ENCODE assay signal across 17 cellular contexts in the genomic region with DNA sequence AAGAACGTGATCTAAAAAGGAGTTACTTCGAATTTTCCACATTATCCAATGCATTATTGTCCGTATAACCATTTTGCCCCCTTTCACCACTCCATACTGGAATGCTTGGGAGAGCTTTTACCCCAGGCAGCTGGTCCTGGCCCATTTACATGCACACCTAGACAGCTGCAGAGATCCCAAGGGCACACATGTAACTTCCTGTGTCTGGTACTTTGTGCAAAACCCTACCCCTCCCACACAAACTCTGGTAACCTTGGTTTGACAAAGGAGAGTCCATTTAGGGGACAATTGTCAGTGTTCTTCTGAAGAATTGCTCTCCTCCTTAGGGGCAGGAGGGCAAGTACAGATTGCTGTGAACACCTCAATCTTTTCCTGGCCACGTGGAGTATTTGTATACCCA. TPM values are rescaled to one million over a fixed set of nuclear protein-coding genes. Genes with fewer than 3 reads are reported as not detected.
DNase-seq lines count a peak whose midpoint lies in the region; ATAC-seq and TF ChIP-seq lines count a peak whose summit lies in the region.
"Had no signal": no experiment of that assay in that cellular context is flagged by ENCODE, and none has a peak within 500 bp of the region (broad histone marks: within the 10 kb centered on the region; RNA-seq: fewer than 3 reads in every experiment).

No MANE protein-coding gene starts in this region.

- no peaks in the 10 kb centered on the region for H3K27me3 ChIP-seq in GM23338 (ENCODE audit: insufficient read depth)

- H3K4me1 ChIP-seq in GM23338 (ENCODE audit: insufficient read depth) (peaks cover 5% of the 10 kb centered on the region), OCI-LY7 (ENCODE audit: insufficient read depth, low read length, poor library complexity, severe bottlenecking) (peaks cover 63% of the 10 kb centered on the region), mucosa of descending colon (ENCODE audit: low read depth) (peaks cover 7% of the 10 kb centered on the region)

- no peak overlapping the region for H3K4me3 Mint-ChIP-seq in activated CD4-positive, alpha-beta T cell treated with anti-CD3 and anti-CD28 coated beads for 36 hours
- H3K4me3 Mint-ChIP-seq in GM23338, result no peak overlapping the region
- H3K4me3 Mint-ChIP-seq: CD8-positive, alpha-beta T cell had no signal

- CTCF ChIA-PET in activated CD4-positive, alpha-beta T cell treated with anti-CD3 and anti-CD28 coated beads for 36 hours (lab: Charles Lee), result interaction anchor here (0.6 to 1.7 kb wide), 5 partner anchors 12 to 57 kb away, joined by 3 to 4 read pairs (median 3); no protein-coding TSS in a partner anchor
- CTCF ChIA-PET in OCI-LY7 (lab: Charles Lee; ENCODE audit: unreplicated experiment), result interaction anchor here (1.2 to 3.2 kb wide), 2 partner anchors 11 to 24 kb away, joined by 4 to 10 read pairs; no protein-coding TSS in a partner anchor

- H3K27ac ChIP-seq in GM23338 (ENCODE audit: low read depth) (no peak overlapping the region), OCI-LY7 (ENCODE audit: low read depth, low read length, poor library complexity, severe bottlenecking) (peak overlapping the region; percentile 55), coronary artery (no peak overlapping the region)
- H3K27ac ChIP-seq: PC-9, RWPE1 had no signal

- H3K9me3 ChIP-seq in OCI-LY7 (ENCODE audit: low read length) (0 out of 2 replicates have a peak, but pooled peaks cover 2% of the 10 kb centered on the region), mucosa of descending colon (no peaks in the 10 kb centered on the region)

- no TSS peak for BruUV-seq in OCI-LY7 (replicated peaks; lab: Mats Ljungman, UMichigan)

- H4K20me1 ChIP-seq in GM23338 (replicated peaks; ENCODE audit: insufficient read depth) (no peaks in the 10 kb centered on the region), OCI-LY7 (ENCODE audit: insufficient read depth, low read length) (no peaks in the 10 kb centered on the region)

- H3K4me2 ChIP-seq in GM23338 (no peak overlapping the region), OCI-LY7 (ENCODE audit: low read length) (peak overlapping the region; percentile 51)
- H3K4me2 ChIP-seq: PC-9 had no signal

- no peaks in the 10 kb centered on the region for H3K9me3 Mint-ChIP-seq in activated CD4-positive, alpha-beta T cell treated with anti-CD3 and anti-CD28 coated beads for 36 hours (ENCODE audit: low read depth)
- peaks cover 8% of the 10 kb centered on the region; the same call in 2 of the 3 replicates for H3K9me3 Mint-ChIP-seq in GM23338
- H3K9me3 Mint-ChIP-seq: CD8-positive, alpha-beta T cell had no signal

- intact Hi-C loops in activated CD4-positive, alpha-beta T cell treated with anti-CD3 and anti-CD28 coated beads for 36 hours (cut with DNase I, micrococcal nuclease), result no loop called here
- intact Hi-C loops in OCI-LY7 (cut with micrococcal nuclease; ENCODE audit: unreplicated experiment) (no loop called here), mucosa of descending colon (cut with DNase I, micrococcal nuclease) (no loop called here)

- no peaks in the 10 kb centered on the region for H3K36me3 Mint-ChIP-seq in activated CD4-positive, alpha-beta T cell treated with anti-CD3 and anti-CD28 coated beads for 36 hours (ENCODE audit: low read depth)
- H3K36me3 Mint-ChIP-seq in GM23338 (ENCODE audit: low read depth), result peaks cover 3% of the 10 kb centered on the region
- H3K36me3 Mint-ChIP-seq: CD8-positive, alpha-beta T cell had no signal

- POLR2A ChIA-PET in activated CD4-positive, alpha-beta T cell treated with anti-CD3 and anti-CD28 coated beads for 36 hours (lab: Charles Lee), result interaction anchor here (0.6 kb wide), 1 partner anchor 22 kb away, joined by 4 read pairs; no protein-coding TSS in a partner anchor
- POLR2A ChIA-PET in OCI-LY7 (lab: Charles Lee), result interaction anchor here (0.5 to 6.0 kb wide), 10 partner anchors 8 to 153 kb away, joined by 3 to 59 read pairs (median 6); no protein-coding TSS in a partner anchor

- peak; percentile 33 for ATAC-seq in activated CD4-positive, alpha-beta T cell treated with anti-CD3 and anti-CD28 coated beads for 36 hours
- no peak for ATAC-seq in GM23338
- ATAC-seq in mucosa of descending colon, result no peak
- ATAC-seq: CD8-positive, alpha-beta T cell had no signal

- H3K4me1 Mint-ChIP-seq in activated CD4-positive, alpha-beta T cell treated with anti-CD3 and anti-CD28 coated beads for 36 hours, result peaks cover 13% of the 10 kb centered on the region
- H3K4me1 Mint-ChIP-seq in GM23338, result peaks cover 16% of the 10 kb centered on the region

- TF ChIP-seq CTCF in GM23338 (conservative IDR thresholded peaks at IDR 0.05; ENCODE audit: low read depth in 2 of 2) (no peak), OCI-LY7 (conservative IDR thresholded peaks at IDR 0.05; ENCODE audit: low read length) (no peak), coronary artery (IDR thresholded peaks at IDR 0.05) (no peak), mucosa of descending colon (IDR thresholded peaks at IDR 0.05) (no peak)

- H3F3A ChIP-seq in GM23338 (replicated peaks; ENCODE audit: low read depth), result no peaks in the 10 kb centered on the region

- DNase-seq in activated CD4-positive, alpha-beta T cell treated with anti-CD3 and anti-CD28 coated beads for 36 hours, result no peak
- no peak for DNase-seq in activated CD4-positive, alpha-beta T cell treated with anti-CD3 and anti-CD28 coated beads, Interleukin-2, amount 50 U/mL, for 48 hours
- DNase-seq in GM23338 (ENCODE audit: low spot score) (no peak), OCI-LY7 (ENCODE audit: low spot score) (peak; percentile 74), coronary artery (ENCODE audit: low spot score) (no peak), mucosa of descending colon (no peak), hypothalamus (lab: John Stamatoyannopoulos, UW) (no peak)
- DNase-seq: CD8-positive, alpha-beta T cell; DMS79 treated with DMSO at 0.1 percent for 48 hours; HCEC 1CT; NCI-H1105; NCI-H1694 treated with DMSO at 0.1 percent for 48 hours; NCI-H2227 treated with DMSO at 0.1 percent for 48 hours; NCI-H510A treated with DMSO at 0.1 percent for 48 hours; PC-9; SIG-M5 had no signal

- no peak overlapping the region for H3K27ac Mint-ChIP-seq in activated CD4-positive, alpha-beta T cell treated with anti-CD3 and anti-CD28 coated beads for 36 hours
- no peak overlapping the region for H3K27ac Mint-ChIP-seq in GM23338
- H3K27ac Mint-ChIP-seq: CD8-positive, alpha-beta T cell had no signal

- H3K36me3 ChIP-seq in GM23338 (ENCODE audit: insufficient read depth) (no peaks in the 10 kb centered on the region), OCI-LY7 (ENCODE audit: insufficient read depth, low read length) (no peaks in the 10 kb centered on the region; the same call in 1 of the 2 replicates), mucosa of descending colon (ENCODE audit: low read depth) (no peaks in the 10 kb centered on the region)

- H3K9me2 ChIP-seq in GM23338 (ENCODE audit: insufficient read depth), result peaks cover 6% of the 10 kb centered on the region; the same call in 1 of the 2 replicates
- H3K9me2 ChIP-seq in OCI-LY7 (ENCODE audit: insufficient read depth, low read length), result no peaks in the 10 kb centered on the region

- H3K4me3 ChIP-seq in GM23338 (no peak overlapping the region), OCI-LY7 (ENCODE audit: low read depth, low read length, poor library complexity, severe bottlenecking) (no peak overlapping the region), coronary artery (no peak overlapping the region), mucosa of descending colon (no peak overlapping the region)
- H3K4me3 ChIP-seq: PC-9 had no signal

- H2AFZ ChIP-seq in GM23338 (peak overlapping the region; percentile 76; the same call in 1 of the 2 replicates), OCI-LY7 (ENCODE audit: low read length) (peak overlapping the region; percentile 72)
- H2AFZ ChIP-seq: PC-9 had no signal

- H3K79me2 ChIP-seq in GM23338 (replicated peaks; ENCODE audit: insufficient read depth) (no peaks in the 10 kb centered on the region), OCI-LY7 (ENCODE audit: insufficient read depth, low read depth, low read length) (no peaks in the 10 kb centered on the region)

- no peaks in the 10 kb centered on the region for H3K27me3 Mint-ChIP-seq in activated CD4-positive, alpha-beta T cell treated with anti-CD3 and anti-CD28 coated beads for 36 hours
- H3K27me3 Mint-ChIP-seq in GM23338 (ENCODE audit: insufficient read depth, low read depth, poor library complexity), result peaks cover 2% of the 10 kb centered on the region

TF ChIP-seq in GM23338, 12 proteins besides CTCF, POLR2A, EP300 and RAD21:
- no peak for TF ChIP-seq ZNF331 (CRISPR knock-in tag; IDR thresholded peaks at IDR 0.05; ENCODE audit: low read depth)

RNA-seq across cellular contexts. Expression of a gene that starts 57.3 kb away (rescaled TPM):
- 10 to 100 TPM; 53.5 to 68.0 TPM for total RNA-seq in activated CD4-positive, alpha-beta T cell treated with anti-CD3 and anti-CD28 coated beads for 36 hours
- total RNA-seq in GM23338 (2014; rRNA removed; shearing (Covaris generic)), result 78.3 and 78.8 TPM in 2 replicates
- polyA plus RNA-seq in GM23338 (2016; fragmentation: Nextera tagmentation; extraction: Ambion mirVana), result 20.1 and 23.0 TPM in 2 replicates
- total RNA-seq in OCI-LY7 (2014; rRNA removed; shearing (Covaris generic)), result 219 and 228 TPM in 2 replicates
- total RNA-seq in OCI-LY7 (2022), result 400 and 411 TPM in 2 replicates
- total RNA-seq in mucosa of descending colon, result 100 to 1,000 TPM in 2 of 3 donors, 10 to 100 TPM in 1; 58.3 to 195 (median 109) TPM
